Comparison of ENCODE assay signal across 8 cellular contexts in the genomic region with DNA sequence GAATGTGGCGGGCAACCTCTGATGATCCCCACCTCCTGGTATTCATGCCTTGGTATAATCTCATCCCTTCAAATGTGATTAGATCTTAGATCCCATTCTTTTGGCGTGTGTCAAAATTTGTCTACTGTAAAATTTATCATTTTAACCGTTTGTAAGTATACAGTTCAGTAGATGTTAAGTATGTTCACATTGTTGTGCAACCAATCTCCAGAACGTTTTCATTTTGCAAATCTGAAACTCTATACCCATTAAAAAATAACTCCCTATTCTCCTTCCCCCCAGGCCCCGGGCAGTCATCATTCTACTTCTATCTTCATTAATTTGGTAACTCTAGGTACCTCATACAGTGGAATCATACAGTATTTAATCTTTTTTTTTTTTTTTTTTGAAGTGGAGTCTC.
"Had no signal": no experiment of that assay in that cellular context is flagged by ENCODE, and none has a peak within 500 bp of the region (broad histone marks: within the 10 kb centered on the region; RNA-seq: fewer than 3 reads in every experiment).

No MANE protein-coding gene starts in this region.

- H3K4me3 ChIP-seq: GM12878 had no signal

- DNase-seq: GDM1, GF-D8 had no signal

- FAIRE-seq: G401.6, GM12878, GM12891, GM12892, GM18507, GM19239 had no signal

- ATAC-seq: GM12878 had no signal
